In the genomic region with DNA sequence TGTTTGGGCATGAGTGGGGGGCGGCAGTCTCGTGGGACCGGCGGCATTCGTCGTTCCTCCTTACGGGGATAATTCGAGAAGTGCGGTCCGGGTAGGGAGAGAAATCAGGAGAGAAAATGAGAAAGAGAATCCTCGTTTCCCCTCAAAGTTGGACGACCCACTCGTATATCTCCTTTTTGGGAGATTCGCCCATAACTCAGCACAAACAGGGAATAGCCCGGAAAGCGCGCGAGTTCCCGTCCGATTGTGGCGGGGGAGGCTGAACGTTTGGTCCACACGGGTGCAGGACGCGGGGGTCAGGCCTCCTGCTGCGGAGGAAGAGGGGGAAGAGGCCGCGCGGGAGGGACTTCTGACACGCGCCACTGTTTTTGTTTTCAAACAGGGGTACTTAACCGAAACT, we compare ENCODE assay signal across 8 cellular contexts. TPM values are rescaled to one million over a fixed set of nuclear protein-coding genes. Genes with fewer than 3 reads are reported as not detected.
DNase-seq lines count a peak whose midpoint lies in the region; ATAC-seq and TF ChIP-seq lines count a peak whose summit lies in the region.

No MANE protein-coding gene starts in this region.

- no peak for TF ChIP-seq CTCF in BE2C (IDR thresholded peaks at IDR 0.05; ENCODE audit: low read depth, low read length)

- DNase-seq in BE2C = peak; percentile 20
- peak; percentile 29 for DNase-seq in HuH-7 (ENCODE audit: low spot score)
- no peak for DNase-seq in NCI-H2081 treated with DMSO at 0.1 percent for 48 hours (lab: John Stamatoyannopoulos, UW)
- no peak for DNase-seq in CD1c-positive myeloid dendritic cell (ENCODE audit: extremely low spot score)

- ATAC-seq in GM19455 (IDR thresholded peaks at IDR 0.05; ENCODE audit: unreplicated experiment) = no peak
- no peak for ATAC-seq in GM19467 (IDR thresholded peaks at IDR 0.05; ENCODE audit: unreplicated experiment)

- H3K36me3 ChIP-seq in BE2C (no peaks in the 10 kb centered on the region), ectodermal cell (ENCODE audit: control insufficient read depth, insufficient read depth, low read length) (no peaks in the 10 kb centered on the region), muscle layer of colon (ENCODE audit: insufficient read depth, low read length) (no peaks in the 10 kb centered on the region)

- peak overlapping the region; percentile 50 for H3K9ac ChIP-seq in muscle layer of colon (ENCODE audit: low read length)

- no peak overlapping the region for H3K27ac ChIP-seq in ectodermal cell (ENCODE audit: insufficient read depth, low read depth, low read length, poor library complexity, severe bottlenecking)
- H3K27ac ChIP-seq in muscle layer of colon (ENCODE audit: low read depth, low read length) = peak overlapping the region; percentile 73

- peaks cover 6% of the 10 kb centered on the region; the same call in 1 of the 2 replicates for H3K4me1 ChIP-seq in BE2C
- no peaks in the 10 kb centered on the region for H3K4me1 ChIP-seq in ectodermal cell (ENCODE audit: control insufficient read depth, insufficient read depth, low read length)
- H3K4me1 ChIP-seq in muscle layer of colon (ENCODE audit: insufficient read depth, low read length) = peaks cover 4% of the 10 kb centered on the region

- no peaks in the 10 kb centered on the region for H3K9me3 ChIP-seq in BE2C
- no peaks in the 10 kb centered on the region for H3K9me3 ChIP-seq in ectodermal cell (ENCODE audit: control insufficient read depth, low read length)
- H3K9me3 ChIP-seq in muscle layer of colon (ENCODE audit: low read length) = no peaks in the 10 kb centered on the region

- H3K4me3 ChIP-seq in BE2C (ENCODE audit: low read depth, low read length) = peak overlapping the region; percentile 81
- H3K4me3 ChIP-seq in ectodermal cell (ENCODE audit: insufficient read depth, low read depth, low read length) = peak overlapping the region; percentile 59
- H3K4me3 ChIP-seq in muscle layer of colon (ENCODE audit: low read depth in 1 of 2, low read length in 2 of 2) = peak overlapping the region; percentile 79 to 88

- 3 to 5% methylated on average over 32 of the region's 32 CpGs for WGBS in ectodermal cell, 2 experiments

- no peaks in the 10 kb centered on the region for H3K27me3 ChIP-seq in BE2C
- peaks cover 59% of the 10 kb centered on the region for H3K27me3 ChIP-seq in ectodermal cell (ENCODE audit: control insufficient read depth, insufficient read depth, low read length, poor library complexity, severe bottlenecking)
- H3K27me3 ChIP-seq in muscle layer of colon (ENCODE audit: control insufficient read depth in 1 of 2, insufficient read depth in 2 of 2, low read length in 2 of 2) = no peaks in the 10 kb centered on the region

RNA-seq across cellular contexts. Expression of a gene that starts 42.4 kb away (rescaled TPM):
- 31.1 TPM for polyA plus RNA-seq in BE2C (2012; ENCODE audit: insufficient read depth, insufficient read length, low read depth)
- 1.1 TPM for polyA plus RNA-seq in ectodermal cell (2013, experiment 1 of 4)
- 1.5 TPM for polyA plus RNA-seq in ectodermal cell (2013, experiment 2 of 4)
- polyA plus RNA-seq in ectodermal cell (2013, experiment 3 of 4) = 1.7 TPM
- polyA plus RNA-seq in ectodermal cell (2013, experiment 4 of 4) = 1.5 TPM

Comparison
In these comparisons a context has a peak if more than half of its experiments do, and no peak if none do; other contexts are left out.
1. DNase-seq: peak in BE2C (single experiment) and HuH-7 (single experiment); none in NCI-H2081 treated with DMSO at 0.1 percent for 48 hours (single experiment) and CD1c-positive myeloid dendritic cell (single experiment).
2. Peak in every context shown above with its lines, with median percentiles within 50 percentile points of each other: H3K4me3 ChIP-seq.